ENCODE assay signal across 1 cellular context in genomic region chr1:160614410-160614809, GRCh38.
TF ChIP-seq lines count a peak whose summit lies in the region.

No MANE protein-coding gene starts in this region.

TF ChIP-seq in K562, 482 proteins besides CTCF, POLR2A, EP300 and RAD21 (continued from another document):
- TF ChIP-seq ZNF384 (IDR thresholded peaks at IDR 0.05; ENCODE audit: low read depth, low read length): peak; percentile 80
TF ChIP-seq in K562: peak in this region for 1.
